1 cellular context compared by ENCODE assay signal in the genomic region with DNA sequence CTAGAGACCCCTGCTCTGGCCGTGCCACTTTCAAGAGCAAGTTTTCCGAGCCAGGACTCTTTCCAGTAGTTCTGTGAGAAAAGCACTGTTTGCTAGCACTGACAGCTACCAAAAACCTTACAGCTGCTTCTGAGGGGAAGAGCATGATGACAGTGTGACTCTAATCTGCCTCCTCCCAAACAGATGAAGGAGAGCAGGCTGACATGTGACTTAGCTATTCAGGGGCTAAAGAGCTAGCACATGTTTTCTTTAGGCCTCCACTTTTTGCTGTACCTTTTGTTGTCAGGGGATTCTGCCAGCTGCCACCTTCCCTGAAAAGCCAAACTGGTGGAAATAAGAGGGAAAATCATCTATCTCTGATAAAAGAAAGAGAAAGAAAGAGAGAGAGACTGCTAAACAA.
TF ChIP-seq lines count a peak whose summit lies in the region.

No MANE protein-coding gene starts in this region.

TF ChIP-seq in GM12878, 131 proteins besides CTCF, POLR2A, EP300 and RAD21:
- TF ChIP-seq CREB1 (IDR thresholded peaks at IDR 0.05; ENCODE audit: low read depth) (0 out of 2 replicates have a peak, but pooled peaks have one; percentile 32), FOXM1 (IDR thresholded peaks at IDR 0.05; ENCODE audit: low read depth, low read length) (no peak), CBFB (IDR thresholded peaks at IDR 0.05; ENCODE audit: low read depth) (no peak)
- TF ChIP-seq, protein P1, sequence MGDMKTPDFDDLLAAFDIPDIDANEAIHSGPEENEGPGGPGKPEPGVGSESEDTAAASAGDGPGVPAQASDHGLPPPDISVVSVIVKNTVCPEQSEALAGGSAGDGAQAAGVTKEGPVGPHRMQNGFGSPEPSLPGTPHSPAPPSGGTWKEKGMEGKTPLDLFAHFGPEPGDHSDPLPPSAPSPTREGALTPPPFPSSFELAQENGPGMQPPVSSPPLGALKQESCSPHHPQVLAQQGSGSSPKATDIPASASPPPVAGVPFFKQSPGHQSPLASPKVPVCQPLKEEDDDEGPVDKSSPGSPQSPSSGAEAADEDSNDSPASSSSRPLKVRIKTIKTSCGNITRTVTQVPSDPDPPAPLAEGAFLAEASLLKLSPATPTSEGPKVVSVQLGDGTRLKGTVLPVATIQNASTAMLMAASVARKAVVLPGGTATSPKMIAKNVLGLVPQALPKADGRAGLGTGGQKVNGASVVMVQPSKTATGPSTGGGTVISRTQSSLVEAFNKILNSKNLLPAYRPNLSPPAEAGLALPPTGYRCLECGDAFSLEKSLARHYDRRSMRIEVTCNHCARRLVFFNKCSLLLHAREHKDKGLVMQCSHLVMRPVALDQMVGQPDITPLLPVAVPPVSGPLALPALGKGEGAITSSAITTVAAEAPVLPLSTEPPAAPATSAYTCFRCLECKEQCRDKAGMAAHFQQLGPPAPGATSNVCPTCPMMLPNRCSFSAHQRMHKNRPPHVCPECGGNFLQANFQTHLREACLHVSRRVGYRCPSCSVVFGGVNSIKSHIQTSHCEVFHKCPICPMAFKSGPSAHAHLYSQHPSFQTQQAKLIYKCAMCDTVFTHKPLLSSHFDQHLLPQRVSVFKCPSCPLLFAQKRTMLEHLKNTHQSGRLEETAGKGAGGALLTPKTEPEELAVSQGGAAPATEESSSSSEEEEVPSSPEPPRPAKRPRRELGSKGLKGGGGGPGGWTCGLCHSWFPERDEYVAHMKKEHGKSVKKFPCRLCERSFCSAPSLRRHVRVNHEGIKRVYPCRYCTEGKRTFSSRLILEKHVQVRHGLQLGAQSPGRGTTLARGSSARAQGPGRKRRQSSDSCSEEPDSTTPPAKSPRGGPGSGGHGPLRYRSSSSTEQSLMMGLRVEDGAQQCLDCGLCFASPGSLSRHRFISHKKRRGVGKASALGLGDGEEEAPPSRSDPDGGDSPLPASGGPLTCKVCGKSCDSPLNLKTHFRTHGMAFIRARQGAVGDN (IDR thresholded peaks at IDR 0.05): peak; percentile 46; the same call in 1 of the 2 replicates
